In genomic region chr17:17782425-17783120, GRCh38 we compare ENCODE assay signal across 8 cellular contexts. TPM values are rescaled to one million over a fixed set of nuclear protein-coding genes. Genes with fewer than 3 reads are reported as not detected.
DNase-seq lines count a peak whose midpoint lies in the region; ATAC-seq and TF ChIP-seq lines count a peak whose summit lies in the region.

No MANE protein-coding gene starts in this region.

- H3K4me1 Mint-ChIP-seq in naive B cell, result peaks cover 25 to 43% (median 39%) of the 10 kb centered on the region in 3 donors

- H3K27me3 ChIP-seq in BE2C, result no peaks in the 10 kb centered on the region
- H3K27me3 ChIP-seq in PC-9 (ENCODE audit: insufficient read depth, low read depth), result no peaks in the 10 kb centered on the region
- no peaks in the 10 kb centered on the region for H3K27me3 ChIP-seq in effector memory CD4-positive, alpha-beta T cell (replicated peaks; ENCODE audit: control insufficient read depth, insufficient read depth, low read length, poor library complexity, severe bottlenecking)

- H3K9me3 Mint-ChIP-seq in naive B cell, result no peaks in the 10 kb centered on the region

- POLR2A ChIA-PET in PC-9 (lab: Charles Lee; ENCODE audit: unreplicated experiment), result no interaction called here

- no peak; the same call in 1 of the 2 replicates for TF ChIP-seq CTCF in BE2C (IDR thresholded peaks at IDR 0.05; ENCODE audit: low read depth, low read length)
- no peak for TF ChIP-seq CTCF in PC-9 (conservative IDR thresholded peaks at IDR 0.05)

- no peak overlapping the region for H2AFZ ChIP-seq in PC-9

- no peak for DNase-seq in BE2C
- DNase-seq in PC-9, result peak in 1 of 2 experiments; percentile 49
- no peak for DNase-seq in effector memory CD4-positive, alpha-beta T cell
- DNase-seq in naive B cell, result no peak
- no peak for DNase-seq in MV-4-11 (lab: John Stamatoyannopoulos, UW)
- no peak for DNase-seq in effector CD4-positive, alpha-beta T cell

- intact Hi-C loops in PC-9 (cut with micrococcal nuclease; ENCODE audit: unreplicated experiment), result loop anchor here (2.0 kb wide), 1 partner anchor 98 kb away; no protein-coding TSS in a partner anchor

- H3K36me3 ChIP-seq in BE2C (no peaks in the 10 kb centered on the region), PC-9 (ENCODE audit: low read depth) (no peaks in the 10 kb centered on the region)
- H3K36me3 ChIP-seq in effector memory CD4-positive, alpha-beta T cell (ENCODE audit: control insufficient read depth, insufficient read depth, low read length), result no peaks in the 10 kb centered on the region

- peak overlapping the region; percentile 62 for H3K4me2 ChIP-seq in PC-9

- peak overlapping the region; percentile 76 to 95 (median 86) for H3K4me3 Mint-ChIP-seq in naive B cell

- H3K79me2 ChIP-seq in PC-9 (ENCODE audit: low read depth), result peaks cover 37% of the 10 kb centered on the region

- H4K20me1 ChIP-seq in PC-9 (ENCODE audit: insufficient read depth), result peaks cover 77% of the 10 kb centered on the region

- no peak overlapping the region for H3K27ac ChIP-seq in PC-9
- peak overlapping the region; percentile 32 for H3K27ac ChIP-seq in effector memory CD4-positive, alpha-beta T cell (ENCODE audit: insufficient read depth, low read length, poor library complexity, severe bottlenecking)

- H3K9me2 ChIP-seq in PC-9 (ENCODE audit: insufficient read depth), result no peaks in the 10 kb centered on the region

- H3K36me3 Mint-ChIP-seq in naive B cell, result no peaks in the 10 kb centered on the region

- H3K4me1 ChIP-seq in BE2C (peaks cover 38% of the 10 kb centered on the region), PC-9 (replicated peaks; ENCODE audit: insufficient read depth) (peaks cover 16% of the 10 kb centered on the region)
- peaks cover 17% of the 10 kb centered on the region for H3K4me1 ChIP-seq in effector memory CD4-positive, alpha-beta T cell (ENCODE audit: control insufficient read depth, insufficient read depth, low read length, poor library complexity, severe bottlenecking)

- no peaks in the 10 kb centered on the region for H3K9me3 ChIP-seq in BE2C
- no peaks in the 10 kb centered on the region for H3K9me3 ChIP-seq in PC-9 (ENCODE audit: insufficient read depth, low read depth)
- H3K9me3 ChIP-seq in effector memory CD4-positive, alpha-beta T cell (ENCODE audit: control insufficient read depth, low read length), result no peaks in the 10 kb centered on the region

- CTCF ChIA-PET in PC-9 (lab: Charles Lee), result no interaction called here

- peaks cover 22% of the 10 kb centered on the region; the same call in 1 of the 2 replicates for H3F3A ChIP-seq in PC-9 (ENCODE audit: insufficient read depth, low read depth)

- H3K27me3 Mint-ChIP-seq in naive B cell, result peaks cover 0 to 11% (median 9%) of the 10 kb centered on the region in 3 donors

- BruUV-seq in PC-9 (replicated peaks; lab: Mats Ljungman, UMichigan), result no TSS peak

- ATAC-seq in GM19023 (IDR thresholded peaks at IDR 0.05; ENCODE audit: unreplicated experiment) (peak; percentile 10), naive B cell (ENCODE audit: low read depth in 2 of 2) (no peak), HG03354 (IDR thresholded peaks at IDR 0.05; ENCODE audit: poor library complexity, severe bottlenecking, unreplicated experiment) (no peak)

- no peak overlapping the region for H3K27ac Mint-ChIP-seq in naive B cell

- H3K4me3 ChIP-seq in BE2C (ENCODE audit: low read depth, low read length) (peak overlapping the region; percentile 58), PC-9 (peak overlapping the region; percentile 41; the same call in 1 of the 2 replicates)
- H3K4me3 ChIP-seq in effector memory CD4-positive, alpha-beta T cell (ENCODE audit: insufficient read depth, low read depth, low read length, poor library complexity, severe bottlenecking), result peak overlapping the region; percentile 68

RNA-seq across cellular contexts. Expression of gene SREBF1, which starts 54.2 kb away (rescaled TPM):
- polyA plus RNA-seq in BE2C (2012; ENCODE audit: insufficient read depth, insufficient read length, low read depth), result 73.2 TPM
- 243 and 360 TPM in 2 replicates for total RNA-seq in PC-9 (2021)
- polyA plus RNA-seq in naive B cell (ENCODE audit: low read depth in 6 of 6), result 10 to 100 TPM in 1 of 6 donors, 1 to 10 TPM in 5; 4.8 to 10.0 (median 5.4) TPM
